ENCODE assay signal across 9 cellular contexts in the genomic region with DNA sequence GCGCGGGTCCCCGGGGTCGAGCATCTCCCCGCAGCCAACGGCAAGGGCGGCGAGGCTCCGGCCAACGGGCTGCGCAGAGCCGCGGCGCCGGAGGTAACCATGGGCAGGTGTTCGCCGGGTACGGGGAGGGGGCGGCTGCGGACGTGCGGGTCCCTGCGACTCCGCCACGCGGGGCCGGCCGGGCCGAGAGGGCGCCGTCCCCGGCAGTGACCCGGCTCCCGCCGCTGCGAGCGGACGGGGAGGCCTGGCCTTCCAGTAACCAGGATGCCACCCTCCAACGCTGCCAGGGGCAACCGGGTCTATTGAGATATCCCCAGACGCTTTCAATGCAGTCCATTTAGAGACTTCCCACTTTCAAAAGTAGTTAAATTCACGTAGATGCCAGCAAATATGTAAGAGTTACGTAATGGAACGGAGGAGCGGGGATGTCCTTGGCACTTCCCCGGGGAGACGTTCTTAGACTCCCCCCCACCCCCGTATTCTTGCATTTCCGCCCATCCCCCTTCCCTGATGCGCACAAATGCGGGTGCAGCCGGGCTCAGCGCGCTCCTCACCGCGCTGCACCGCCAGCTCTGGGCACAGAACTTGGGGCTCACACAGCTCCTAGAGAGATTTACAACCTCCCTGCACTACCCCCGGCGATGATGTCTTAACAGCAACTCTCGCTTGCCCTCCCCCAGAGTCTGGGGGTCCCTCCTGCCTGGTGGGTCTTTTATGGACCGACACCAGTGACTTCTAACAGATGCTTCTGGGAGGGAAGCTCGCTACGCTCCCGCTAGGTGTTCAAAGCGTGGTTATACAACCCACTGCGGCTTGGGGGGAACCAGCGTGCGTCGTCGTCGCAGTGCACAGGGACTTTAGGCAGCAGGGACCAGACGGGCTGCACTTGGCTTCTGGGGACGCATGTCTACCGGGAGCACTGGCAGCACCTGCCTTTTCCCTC. TPM values are rescaled to one million over a fixed set of nuclear protein-coding genes. Genes with fewer than 3 reads are reported as not detected.
DNase-seq lines count a peak whose midpoint lies in the region; ATAC-seq and TF ChIP-seq lines count a peak whose summit lies in the region.
"Had no signal": no experiment of that assay in that cellular context is flagged by ENCODE, and none has a peak within 500 bp of the region (broad histone marks: within the 10 kb centered on the region; RNA-seq: fewer than 3 reads in every experiment).

No MANE protein-coding gene starts in this region.

- no peak for TF ChIP-seq POLR2A in gastroesophageal sphincter (IDR thresholded peaks at IDR 0.05)

- no peak overlapping the region for H3K9ac ChIP-seq in trophoblast cell (ENCODE audit: low read length)

- H3K27ac ChIP-seq in gastroesophageal sphincter (no peak overlapping the region), trophoblast cell (ENCODE audit: low read depth, low read length) (no peak overlapping the region)

- no peaks in the 10 kb centered on the region for H3K9me3 ChIP-seq in gastroesophageal sphincter
- peaks cover 6% of the 10 kb centered on the region for H3K9me3 ChIP-seq in trophoblast cell (ENCODE audit: insufficient read depth, low read depth, low read length)

- TF ChIP-seq CTCF in gastroesophageal sphincter (IDR thresholded peaks at IDR 0.05) = no peak

- WGBS in gastroesophageal sphincter (ENCODE audit: low coverage in 1 of 2), 2 donors = 30 to 61% methylated on average over 4 to 10 of the region's 74 CpGs
- no CpG with 5 or more reads among the region's 74 CpGs for WGBS in trophoblast cell (ENCODE audit: extremely low coverage, insufficient coverage, insufficient read length)

- no peak for TF ChIP-seq EP300 in gastroesophageal sphincter (IDR thresholded peaks at IDR 0.05)

- peak overlapping the region; percentile 85 for H3K4me2 ChIP-seq in trophoblast cell (ENCODE audit: low read length)

- no peak overlapping the region for H2BK12ac ChIP-seq in trophoblast cell (ENCODE audit: low read length)

- CTCF ChIA-PET in HEK293T (lab: Yijun Ruan, JAX) = no interaction called here

- H3K27me3 ChIP-seq in gastroesophageal sphincter = peaks cover 57% of the 10 kb centered on the region
- peaks cover 48% of the 10 kb centered on the region for H3K27me3 ChIP-seq in trophoblast cell (ENCODE audit: insufficient read depth, low read length)

- no peak overlapping the region for H4K91ac ChIP-seq in trophoblast cell (ENCODE audit: low read depth, low read length)

- DNase-seq in Right ventricle myocardium inferior (ENCODE audit: missing footprints) (peak; percentile 60), cardiac septum (ENCODE audit: low spot score) (no peak), trophoblast cell (peak in 1 of 2 donors; percentile 33), HEK293T (ENCODE audit: extremely low spot score) (no peak)
- peak; percentile 33 for DNase-seq in activated T-cell treated with anti-CD3 and anti-CD28 coated beads, Interleukin-2, amount 50 U/mL, for 1 hour
- DNase-seq: DND-41 had no signal

- H3K14ac ChIP-seq in trophoblast cell (ENCODE audit: low read length) = no peak overlapping the region

- no peak overlapping the region for H4K8ac ChIP-seq in trophoblast cell (ENCODE audit: low read depth, low read length)

- no peak overlapping the region for H3K18ac ChIP-seq in trophoblast cell (ENCODE audit: low read length)

- no peak overlapping the region for H2BK120ac ChIP-seq in trophoblast cell (ENCODE audit: insufficient read depth, low read length, poor library complexity)

- no peak overlapping the region for H2AK5ac ChIP-seq in trophoblast cell (ENCODE audit: low read length)

- H3K4ac ChIP-seq in trophoblast cell (ENCODE audit: low read depth, low read length) = no peak overlapping the region

- peak overlapping the region; percentile 17 to 58 for H3K4me3 ChIP-seq in gastroesophageal sphincter
- H3K4me3 ChIP-seq in trophoblast cell (ENCODE audit: low read depth, low read length) = peak overlapping the region; percentile 58

- no peak overlapping the region for H2AFZ ChIP-seq in trophoblast cell (ENCODE audit: insufficient read depth, low read length, poor library complexity)

- H3K23ac ChIP-seq in trophoblast cell (ENCODE audit: low read length) = no peak overlapping the region

- H3K36me3 ChIP-seq in gastroesophageal sphincter (no peaks in the 10 kb centered on the region), trophoblast cell (ENCODE audit: control insufficient read depth in 1 of 2, insufficient read depth in 2 of 2, low read length in 2 of 2) (no peaks in the 10 kb centered on the region)

- no peaks in the 10 kb centered on the region for H3K79me1 ChIP-seq in trophoblast cell (ENCODE audit: low read length)

- ATAC-seq in Right ventricle myocardium inferior = peak; percentile 60
- ATAC-seq in HG03521 (IDR thresholded peaks at IDR 0.05; ENCODE audit: unreplicated experiment) = peak; percentile 21
- no peak for ATAC-seq in gastroesophageal sphincter
- ATAC-seq in GM18520 (IDR thresholded peaks at IDR 0.05; ENCODE audit: unreplicated experiment) = no peak

- no peak overlapping the region for H2BK5ac ChIP-seq in trophoblast cell (ENCODE audit: low read depth, low read length, poor library complexity)

- POLR2A ChIA-PET in HEK293T (lab: Yijun Ruan, JAX) = no interaction called here

- H3K4me1 ChIP-seq in gastroesophageal sphincter (peaks cover 0 to 19% (median 7%) of the 10 kb centered on the region in 3 donors), trophoblast cell (ENCODE audit: control insufficient read depth in 1 of 2, insufficient read depth in 2 of 2, low read length in 2 of 2) (peaks cover 5 to 7% of the 10 kb centered on the region in 2 experiments)

- intact Hi-C loops in Right ventricle myocardium inferior (cut with DNase I) (loop anchor here (2.0 to 10.0 kb wide), 2 partner anchors 104 to 140 kb away; a partner anchor contains a TSS), cardiac septum (cut with DNase I) (no loop called here)

- no peak overlapping the region for H4K12ac ChIP-seq in trophoblast cell (ENCODE audit: low read depth, low read length)

- H3K79me2 ChIP-seq in trophoblast cell (ENCODE audit: control insufficient read depth, insufficient read depth, low read length, poor library complexity) = no peaks in the 10 kb centered on the region

TF ChIP-seq in HEK293T, 16 proteins besides CTCF, POLR2A, EP300 and RAD21:
- no peak for TF ChIP-seq BHLHE40 (IDR thresholded peaks at IDR 0.05; ENCODE audit: borderline replicate concordance)
- TF ChIP-seq FOXA1 (IDR thresholded peaks at IDR 0.05) = no peak
- TF ChIP-seq HDGF (IDR thresholded peaks at IDR 0.05; ENCODE audit: borderline replicate concordance) = no peak
- no peak for TF ChIP-seq ELF4 (IDR thresholded peaks at IDR 0.05)
- no peak for TF ChIP-seq L3MBTL2 (conservative IDR thresholded peaks at IDR 0.05)
- no peak for TF ChIP-seq SP1 (IDR thresholded peaks at IDR 0.05)
- no peak for TF ChIP-seq FOXM1 (IDR thresholded peaks at IDR 0.05; ENCODE audit: borderline replicate concordance)
- no peak for TF ChIP-seq SUZ12 (IDR thresholded peaks at IDR 0.05)
- TF ChIP-seq, protein P1, sequence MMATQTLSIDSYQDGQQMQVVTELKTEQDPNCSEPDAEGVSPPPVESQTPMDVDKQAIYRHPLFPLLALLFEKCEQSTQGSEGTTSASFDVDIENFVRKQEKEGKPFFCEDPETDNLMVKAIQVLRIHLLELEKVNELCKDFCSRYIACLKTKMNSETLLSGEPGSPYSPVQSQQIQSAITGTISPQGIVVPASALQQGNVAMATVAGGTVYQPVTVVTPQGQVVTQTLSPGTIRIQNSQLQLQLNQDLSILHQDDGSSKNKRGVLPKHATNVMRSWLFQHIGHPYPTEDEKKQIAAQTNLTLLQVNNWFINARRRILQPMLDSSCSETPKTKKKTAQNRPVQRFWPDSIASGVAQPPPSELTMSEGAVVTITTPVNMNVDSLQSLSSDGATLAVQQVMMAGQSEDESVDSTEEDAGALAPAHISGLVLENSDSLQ (IDR thresholded peaks at IDR 0.05) = no peak
- no peak for TF ChIP-seq FOXK2 (IDR thresholded peaks at IDR 0.05)
- TF ChIP-seq ZNF384 (IDR thresholded peaks at IDR 0.05) = no peak
- no peak for TF ChIP-seq CTBP1 (IDR thresholded peaks at IDR 0.05; ENCODE audit: borderline replicate concordance)
- TF ChIP-seq LEF1 (IDR thresholded peaks at IDR 0.05; ENCODE audit: borderline replicate concordance) = no peak
- no peak for TF ChIP-seq ARNT (IDR thresholded peaks at IDR 0.05)
- no peak for TF ChIP-seq NFRKB (IDR thresholded peaks at IDR 0.05)
- no peak for TF ChIP-seq TARDBP (IDR thresholded peaks at IDR 0.05)

RNA-seq across cellular contexts. Expression of a gene that starts 0.7 kb away (rescaled TPM):
- total RNA-seq in Right ventricle myocardium inferior (19.0 TPM), cardiac septum (1.0 TPM), gastroesophageal sphincter (1 to 10 TPM in 2 of 4 donors, under 1 TPM in 1, not detected in 1; 0.89 to 1.8 (median 1.2) TPM)
- 0.40 TPM in 2 replicates for polyA plus RNA-seq in trophoblast cell (2013)

Comparison
In these comparisons a context has a peak if more than half of its experiments do, and no peak if none do; other contexts are left out.
1. DNase-seq: peak in Right ventricle myocardium inferior (single experiment) and activated T-cell treated with anti-CD3 and anti-CD28 coated beads, Interleukin-2, amount 50 U/mL, for 1 hour (single experiment); none in cardiac septum (single experiment) and HEK293T (single experiment).
2. ATAC-seq: peak in Right ventricle myocardium inferior (single experiment) and HG03521 (single experiment); none in gastroesophageal sphincter (single experiment) and GM18520 (single experiment).